In genomic region chr11:2489103-2489502, GRCh38 we compare ENCODE assay signal across 29 cellular contexts. TPM values are rescaled to one million over a fixed set of nuclear protein-coding genes. Genes with fewer than 3 reads are reported as not detected.
"Had no signal": no experiment of that assay in that cellular context is flagged by ENCODE, and none has a peak within 500 bp of the region (broad histone marks: within the 10 kb centered on the region; RNA-seq: fewer than 3 reads in every experiment).

No MANE protein-coding gene starts in this region.

- ATAC-seq: activated CD4-positive, alpha-beta T cell treated with anti-CD3 and anti-CD28 coated beads for 36 hours; activated CD8-positive, alpha-beta T cell treated with anti-CD3 and anti-CD28 coated beads, Interleukin-2, amount 10 ng/mL, durations not matched to agents 7 days and 5 days; activated T-cell treated with anti-CD3 and anti-CD28 coated beads, Interleukin-2, amount 50 U/mL, for 4 hours; activated T-helper 17 cell treated with anti-CD3 and anti-CD28 coated beads, Interleukin-2, amount 50 U/mL, for 72 hours; body of pancreas; esophagus mucosa; foreskin keratinocyte; gastrocnemius medialis; T-helper 17 cell had no signal

- H3K4me1 ChIP-seq: foreskin keratinocyte, gastrocnemius medialis had no signal

- H3K27me3 ChIP-seq: body of pancreas, heart left ventricle had no signal

- H3K27ac ChIP-seq: body of pancreas, dorsolateral prefrontal cortex, foreskin keratinocyte, gastrocnemius medialis, heart left ventricle had no signal

- DNase-seq: activated CD4-positive, alpha-beta memory T cell treated with anti-CD3 and anti-CD28 coated beads for 36 hours; activated CD4-positive, alpha-beta T cell treated with anti-CD3 and anti-CD28 coated beads for 36 hours; activated CD4-positive, alpha-beta T cell treated with anti-CD3 and anti-CD28 coated beads, Interleukin-2, amount 10 ng/mL, durations not matched to agents 24 days and 14 days; activated CD4-positive, CD25-positive, alpha-beta regulatory T cell; activated CD4-positive, CD25-positive, alpha-beta regulatory T cell treated with anti-CD3 and anti-CD28 coated beads, Interleukin-2, amount 50 U/mL, for 72 hours; activated CD8-positive, alpha-beta T cell treated with anti-CD3 and anti-CD28 coated beads, Interleukin-2, amount 10 ng/mL, durations not matched to agents 7 days and 5 days; activated effector memory CD4-positive, alpha-beta T cell treated with Interleukin-2 at 50 U/mL for 16 hours; activated gamma-delta T cell treated with Interleukin-2 at 50 U/mL for 16 hours; activated naive CD4-positive, alpha-beta T cell treated with anti-CD3 and anti-CD28 coated beads, Interleukin-2, amount 50 U/mL, for 16 hours; activated naive CD4-positive, alpha-beta T cell treated with Interleukin-2 at 50 U/mL for 16 hours; activated T-cell treated with anti-CD3 and anti-CD28 coated beads, Interleukin-2, amount 50 U/mL, for 4 hours; amygdala; aorta; body of pancreas; caudate nucleus; effector memory CD4-positive, alpha-beta T cell; endodermal cell; foreskin keratinocyte; gastrocnemius medialis; glutamatergic neuron; heart left ventricle; T-helper 1 cell; T-helper 17 cell; T1000 had no signal

- H3K4me3 ChIP-seq: body of pancreas, dorsolateral prefrontal cortex, gastrocnemius medialis, heart left ventricle had no signal

- H3K36me3 ChIP-seq: gastrocnemius medialis, heart left ventricle had no signal

RNA-seq across cellular contexts. Expression of gene KCNQ1, which starts 44.3 kb away (rescaled TPM):
- total RNA-seq: chondrocyte, foreskin keratinocyte had no signal
- polyA plus RNA-seq: foreskin keratinocyte had no signal

RNA-seq across cellular contexts. Expression of gene TRPM5, which starts 44.8 kb away (rescaled TPM):
- total RNA-seq: activated CD4-positive, alpha-beta memory T cell treated with anti-CD3 and anti-CD28 coated beads for 36 hours; activated CD4-positive, alpha-beta T cell treated with anti-CD3 and anti-CD28 coated beads, Interleukin-2, amount 10 ng/mL, durations not matched to agents 24 days and 14 days; activated CD8-positive, alpha-beta T cell treated with anti-CD3 and anti-CD28 coated beads, Interleukin-2, amount 10 ng/mL, durations not matched to agents 7 days and 5 days; activated T-cell treated with anti-CD3 and anti-CD28 coated beads, Interleukin-2, amount 50 U/mL, for 4 hours; activated T-helper 17 cell treated with anti-CD3 and anti-CD28 coated beads, Interleukin-2, amount 50 U/mL, for 72 hours; aorta; chondrocyte; epithelial cell of proximal tubule; esophagus mucosa; foreskin keratinocyte; gastrocnemius medialis; heart left ventricle had no signal
- polyA plus RNA-seq: foreskin keratinocyte, heart left ventricle had no signal
